1 cellular context compared by ENCODE assay signal in genomic region chr11:40100204-40100603, GRCh38.
TF ChIP-seq lines count a peak whose summit lies in the region.

No MANE protein-coding gene starts in this region.

TF ChIP-seq in WTC11, 78 proteins besides CTCF, POLR2A, EP300 and RAD21 (continued from another document):
- TF ChIP-seq NFYB (CRISPR knock-in tag; conservative IDR thresholded peaks at IDR 0.05; ENCODE audit: low read depth) (no peak), SOX15 (CRISPR knock-in tag; IDR thresholded peaks at IDR 0.05) (no peak), TCF7 (CRISPR knock-in tag; IDR thresholded peaks at IDR 0.05; ENCODE audit: low read depth) (no peak)
